20 cellular contexts compared by ENCODE assay signal in the genomic region with DNA sequence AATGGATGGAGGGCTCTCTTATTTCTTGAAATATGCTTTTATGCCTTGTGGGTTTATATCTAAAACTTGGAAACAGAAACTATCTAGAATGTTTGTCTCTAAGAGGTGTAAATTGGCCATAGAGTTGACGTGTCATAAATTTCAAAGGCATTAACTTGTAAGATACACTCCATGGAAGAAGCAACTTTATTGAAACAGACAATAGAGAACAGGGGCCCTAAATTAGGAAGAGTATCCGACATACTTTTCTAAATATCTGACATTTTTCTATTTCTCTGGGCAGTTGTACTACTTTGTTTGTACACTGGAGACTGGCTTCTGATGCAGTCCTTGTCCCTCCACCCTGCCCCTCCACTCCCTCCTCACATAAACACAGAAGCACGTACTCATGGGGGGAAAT. TPM values are rescaled to one million over a fixed set of nuclear protein-coding genes. Genes with fewer than 3 reads are reported as not detected.
DNase-seq lines count a peak whose midpoint lies in the region; ATAC-seq and TF ChIP-seq lines count a peak whose summit lies in the region.
"Had no signal": no experiment of that assay in that cellular context is flagged by ENCODE, and none has a peak within 500 bp of the region (broad histone marks: within the 10 kb centered on the region; RNA-seq: fewer than 3 reads in every experiment).

No MANE protein-coding gene starts in this region.

- H3K27me3 ChIP-seq in cardiac muscle cell = no peaks in the 10 kb centered on the region
- H3K27me3 ChIP-seq: BE2C; BLaER1 treated with 17β-estradiol and CSF1 and Interleukin-3, amounts not matched to agents 10 nM and 100 nM had no signal

- peak overlapping the region; percentile 60 for H3K27ac ChIP-seq in cardiac muscle cell
- H3K27ac ChIP-seq: 22Rv1; BLaER1 treated with 17β-estradiol and CSF1 and Interleukin-3, amounts not matched to agents 10 nM and 100 nM had no signal

- H3K9me3 ChIP-seq in cardiac muscle cell (ENCODE audit: low read depth) = no peaks in the 10 kb centered on the region
- H3K9me3 ChIP-seq: BE2C; BLaER1 treated with 17β-estradiol and CSF1 and Interleukin-3, amounts not matched to agents 10 nM and 100 nM; HAP-1 had no signal

- H3K36me3 Mint-ChIP-seq in mesothelial cell of epicardium = peaks cover 38% of the 10 kb centered on the region
- peaks cover 42% of the 10 kb centered on the region for H3K36me3 Mint-ChIP-seq in type B pancreatic cell
- H3K36me3 Mint-ChIP-seq: CD14-positive monocyte; CD8-positive, alpha-beta memory T cell had no signal

- H3K4me1 ChIP-seq in cardiac muscle cell (ENCODE audit: low read depth) = peaks cover 52% of the 10 kb centered on the region
- H3K4me1 ChIP-seq: BE2C; BLaER1 treated with 17β-estradiol and CSF1 and Interleukin-3, amounts not matched to agents 10 nM and 100 nM had no signal

- DNase-seq in cardiac muscle cell (ENCODE audit: low read depth in 1 of 2, low spot score in 1 of 2) (no peak), Right ventricle myocardium superior (no peak), mesothelial cell of epicardium (ENCODE audit: low spot score in 2 of 2, unreplicated experiment in 2 of 2) (no peak), type B pancreatic cell (ENCODE audit: extremely low spot score, unreplicated experiment) (no peak), inferior parietal cortex (ENCODE audit: extremely low spot score) (no peak), AG20443 (ENCODE audit: low spot score) (no peak)
- DNase-seq: AML-193; BE2C; CD4-positive, alpha-beta T cell; CD8-positive, alpha-beta memory T cell; DMS 273 treated with DMSO at 0.1 percent for 48 hours; DMS79; EL; GDM1; GOT3; HFFc6 had no signal

- H3K4me1 Mint-ChIP-seq in mesothelial cell of epicardium (peaks cover 47% of the 10 kb centered on the region), type B pancreatic cell (ENCODE audit: unreplicated experiment) (peaks cover 28% of the 10 kb centered on the region)
- H3K4me1 Mint-ChIP-seq: CD14-positive monocyte; CD8-positive, alpha-beta memory T cell had no signal

- TF ChIP-seq CTCF in cardiac muscle cell (IDR thresholded peaks at IDR 0.05; ENCODE audit: low read depth, low read length) (no peak), mesothelial cell of epicardium (IDR thresholded peaks at IDR 0.05; ENCODE audit: unreplicated experiment) (no peak), type B pancreatic cell (conservative IDR thresholded peaks at IDR 0.05) (no peak)

- H3K27me3 Mint-ChIP-seq in mesothelial cell of epicardium (ENCODE audit: low read depth) (no peaks in the 10 kb centered on the region), type B pancreatic cell (no peaks in the 10 kb centered on the region)

- H3K4me3 ChIP-seq in cardiac muscle cell = no peak overlapping the region
- H3K4me3 ChIP-seq: BLaER1 treated with 17β-estradiol and CSF1 and Interleukin-3, amounts not matched to agents 10 nM and 100 nM; HAP-1 had no signal

- ATAC-seq in Right ventricle myocardium superior (ENCODE audit: poor library complexity) = no peak

- H3K36me3 ChIP-seq in cardiac muscle cell = peaks cover 58% of the 10 kb centered on the region
- H3K36me3 ChIP-seq: BLaER1 treated with 17β-estradiol and CSF1 and Interleukin-3, amounts not matched to agents 10 nM and 100 nM; HAP-1 had no signal

- peaks cover 9% of the 10 kb centered on the region for H3K9me3 Mint-ChIP-seq in mesothelial cell of epicardium
- H3K9me3 Mint-ChIP-seq in type B pancreatic cell = peaks cover 11% of the 10 kb centered on the region
- H3K9me3 Mint-ChIP-seq: CD4-positive, alpha-beta T cell; CD8-positive, alpha-beta memory T cell; HFFc6 had no signal

- intact Hi-C loops in Right ventricle myocardium superior (cut with DNase I) = no loop called here

- no peak overlapping the region for H3K4me3 Mint-ChIP-seq in mesothelial cell of epicardium
- H3K4me3 Mint-ChIP-seq in type B pancreatic cell = no peak overlapping the region
- H3K4me3 Mint-ChIP-seq: CD14-positive monocyte; CD4-positive, alpha-beta T cell; CD8-positive, alpha-beta memory T cell; HFFc6 had no signal

- H3K27ac Mint-ChIP-seq in mesothelial cell of epicardium (peak overlapping the region; percentile 3), type B pancreatic cell (peak overlapping the region; percentile 1)
- H3K27ac Mint-ChIP-seq: CD14-positive monocyte; CD4-positive, alpha-beta T cell; CD8-positive, alpha-beta memory T cell; HFFc6 had no signal

RNA-seq across cellular contexts. Expression of a gene that starts 50.0 kb away (rescaled TPM):
- total RNA-seq in cardiac muscle cell (326 and 432 TPM in 2 replicates), Right ventricle myocardium superior (43.9 TPM), mesothelial cell of epicardium (377 to 397 TPM (median 379 TPM) in 3 replicates), type B pancreatic cell (ENCODE audit: low replicate concordance) (152 and 211 TPM in 2 replicates)
- polyA plus RNA-seq in cardiac muscle cell = 224 and 249 TPM in 2 replicates
- total RNA-seq: CD4-positive, alpha-beta T cell; CD8-positive, alpha-beta memory T cell had no signal
- polyA plus RNA-seq: CD14-positive monocyte; CD8-positive, alpha-beta memory T cell had no signal
